ENCODE assay signal across 24 cellular contexts in the genomic region with DNA sequence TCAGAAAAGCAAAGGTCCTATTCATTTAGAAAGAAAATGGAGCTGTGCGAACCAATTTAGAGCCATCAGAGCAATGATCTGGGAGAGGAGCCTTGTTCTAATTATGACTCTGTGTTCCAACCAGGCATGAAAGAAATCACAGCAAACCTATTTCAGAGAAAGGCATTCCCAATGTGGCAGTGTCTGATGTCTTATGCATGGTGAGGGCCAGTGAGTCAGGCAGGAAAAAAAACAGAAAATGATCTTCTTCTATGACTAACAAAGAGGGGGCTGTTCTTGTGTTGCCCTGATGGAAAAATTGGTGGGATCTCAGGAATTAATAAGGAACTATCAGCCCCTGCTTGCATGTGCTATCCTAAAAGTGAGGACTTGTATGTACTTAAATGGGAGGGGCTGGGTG. TPM values are rescaled to one million over a fixed set of nuclear protein-coding genes. Genes with fewer than 3 reads are reported as not detected.
"Had no signal": no experiment of that assay in that cellular context is flagged by ENCODE, and none has a peak within 500 bp of the region (broad histone marks: within the 10 kb centered on the region; RNA-seq: fewer than 3 reads in every experiment).

No MANE protein-coding gene starts in this region.

- FAIRE-seq: colon, frontal cortex, pancreas had no signal

- DNase-seq: activated CD4-positive, alpha-beta memory T cell treated with anti-CD3 and anti-CD28 coated beads, Interleukin-2, amount 10 ng/mL, durations not matched to agents 7 days and 5 days; activated CD4-positive, alpha-beta T cell treated with anti-CD3 and anti-CD28 coated beads for 48 hours; activated CD4-positive, CD25-positive, alpha-beta regulatory T cell; activated naive CD4-positive, alpha-beta T cell; activated naive CD8-positive, alpha-beta T cell treated with anti-CD3 and anti-CD28 coated beads for 36 hours; activated T-cell treated with anti-CD3 and anti-CD28 coated beads, Interleukin-2, amount 50 U/mL, for 1 hour; amniotic stem cell; body of pancreas; central memory CD4-positive, alpha-beta T cell; dorsolateral prefrontal cortex; head of caudate nucleus; mesendoderm; natural killer cell; pancreas; right lobe of liver; stimulated activated CD4-positive, alpha-beta T cell treated with anti-CD3 and anti-CD28 coated beads, Interleukin-4, amount 100 ng/mL, for 24 hours; stomach; T-helper 1 cell; T-helper 9 cell; testis had no signal

- ATAC-seq: activated T-helper 17 cell treated with anti-CD3 and anti-CD28 coated beads, Interleukin-2, amount 50 U/mL, for 72 hours; body of pancreas; natural killer cell; pancreas; right lobe of liver; stimulated activated effector memory CD8-positive, alpha-beta T cell treated with anti-CD3 and anti-CD28 coated beads, Interleukin-12 subunit alpha, Interleukin-12 subunit beta, amount 100 ng/mL, for 72 hours had no signal

RNA-seq across cellular contexts. Expression of gene CCDC149, which starts 20.0 kb away (rescaled TPM):
- total RNA-seq: activated CD4-positive, alpha-beta memory T cell treated with anti-CD3 and anti-CD28 coated beads, Interleukin-2, amount 10 ng/mL, durations not matched to agents 7 days and 5 days; activated naive CD8-positive, alpha-beta T cell treated with anti-CD3 and anti-CD28 coated beads for 36 hours; activated T-helper 17 cell treated with anti-CD3 and anti-CD28 coated beads, Interleukin-2, amount 50 U/mL, for 72 hours had no signal
